ENCODE assay signal across 8 cellular contexts in genomic region chr21:34545079-34545884, GRCh38. TPM values are rescaled to one million over a fixed set of nuclear protein-coding genes. Genes with fewer than 3 reads are reported as not detected.
A peak's percentile ranks its signal among the peaks of the same experiment; 100 is the strongest.
DNase-seq lines count a peak whose midpoint lies in the region; ATAC-seq and TF ChIP-seq lines count a peak whose summit lies in the region.

No MANE protein-coding gene starts in this region.

- H3K4me2 ChIP-seq in SU-DHL-6 (ENCODE audit: low read depth, low read length, poor library complexity, severe bottlenecking), result peak overlapping the region; percentile 55

- no peak overlapping the region for H2AFZ ChIP-seq in SU-DHL-6 (ENCODE audit: low read depth, low read length, severe bottlenecking)

- no peaks in the 10 kb centered on the region for H4K20me1 ChIP-seq in SU-DHL-6 (ENCODE audit: low read depth, low read length)

- ATAC-seq in GM19351 (IDR thresholded peaks at IDR 0.05; ENCODE audit: unreplicated experiment) (peak; percentile 88), HG03354 (IDR thresholded peaks at IDR 0.05; ENCODE audit: poor library complexity, severe bottlenecking, unreplicated experiment) (peak; percentile 92)

- no peaks in the 10 kb centered on the region for H3K36me3 ChIP-seq in SU-DHL-6 (ENCODE audit: low read length)

- H3K4me3 ChIP-seq in SU-DHL-6 (ENCODE audit: insufficient read depth, low read length, poor library complexity, severe bottlenecking), result peak overlapping the region; percentile 10
- no peak overlapping the region for H3K4me3 ChIP-seq in fibroblast of the aortic adventitia (ENCODE audit: low read depth, low read length)

- H3K9ac ChIP-seq in SU-DHL-6 (ENCODE audit: low read length), result peak overlapping the region; percentile 25; the same call in 1 of the 2 replicates

- peak overlapping the region; percentile 36; the same call in 1 of the 2 replicates for H3K27ac ChIP-seq in SU-DHL-6 (ENCODE audit: low read depth, low read length)

- DNase-seq in CD1c-positive myeloid dendritic cell (ENCODE audit: extremely low spot score) (peak; percentile 96), fibroblast of the aortic adventitia (ENCODE audit: low read depth) (peak; percentile 91), nucleus accumbens (lab: John Stamatoyannopoulos, UW) (peak in 46 of 56 donors; percentile 8 to 83 (median 42)), NCI-H2029 treated with DMSO at 0.1 percent for 48 hours (lab: John Stamatoyannopoulos, UW) (no peak), cortex of kidney (lab: John Stamatoyannopoulos, UW) (no peak)

- no peaks in the 10 kb centered on the region for H3K9me3 ChIP-seq in SU-DHL-6 (ENCODE audit: insufficient read depth, low read length)

- H3F3A ChIP-seq in SU-DHL-6 (ENCODE audit: insufficient read depth), result no peaks in the 10 kb centered on the region

- no peaks in the 10 kb centered on the region for H3K27me3 ChIP-seq in SU-DHL-6 (ENCODE audit: low read length)

- no peaks in the 10 kb centered on the region for H3K9me2 ChIP-seq in SU-DHL-6 (replicated peaks; ENCODE audit: insufficient read depth, low read length)

- no peaks in the 10 kb centered on the region for H3K79me2 ChIP-seq in SU-DHL-6 (ENCODE audit: insufficient read depth, low read length)

- no peak for TF ChIP-seq CTCF in SU-DHL-6 (IDR thresholded peaks at IDR 0.05; ENCODE audit: insufficient read depth, low read length, poor library complexity, severe bottlenecking)
- TF ChIP-seq CTCF in fibroblast of the aortic adventitia (IDR thresholded peaks at IDR 0.05; ENCODE audit: insufficient read depth, low read length), result peak; percentile 10

RNA-seq across cellular contexts. Expression of gene KCNE1, which starts 33.3 kb away (rescaled TPM):
- 0.09 and 0.74 TPM in 2 replicates for total RNA-seq in fibroblast of the aortic adventitia (ENCODE audit: low replicate concordance)

Comparison
In these comparisons a context has a peak if more than half of its experiments do, and no peak if none do; other contexts are left out.
1. DNase-seq: peak in CD1c-positive myeloid dendritic cell (single experiment), fibroblast of the aortic adventitia (single experiment) and nucleus accumbens (46 of 56); none in NCI-H2029 treated with DMSO at 0.1 percent for 48 hours (single experiment) and cortex of kidney (single experiment).